Comparison of ENCODE assay signal across 7 cellular contexts in genomic region chr2:16011621-16011960, GRCh38.
"Had no signal": no experiment of that assay in that cellular context is flagged by ENCODE, and none has a peak within 500 bp of the region (broad histone marks: within the 10 kb centered on the region; RNA-seq: fewer than 3 reads in every experiment).

No MANE protein-coding gene starts in this region.

- H3K4me3 ChIP-seq: GM12878 had no signal

- ATAC-seq: GM12878 had no signal

- DNase-seq: GDM1, GF-D8 had no signal

- FAIRE-seq: G401.6, GM12878, GM12891, GM12892, GM18507 had no signal
